In genomic region chr12:132084681-132085635, GRCh38 we compare ENCODE assay signal across 1 cellular context.
A peak's percentile ranks its signal among the peaks of the same experiment; 100 is the strongest.
TF ChIP-seq lines count a peak whose summit lies in the region.

No MANE protein-coding gene starts in this region.

TF ChIP-seq in HepG2, 621 proteins besides CTCF, POLR2A, EP300 and RAD21 (continues in another document):
- TF ChIP-seq ZSCAN5A (CRISPR knock-in tag; IDR thresholded peaks at IDR 0.05; ENCODE audit: borderline replicate concordance) = peak; percentile 24; the same call in 1 of the 2 replicates
- TF ChIP-seq, protein P1, sequence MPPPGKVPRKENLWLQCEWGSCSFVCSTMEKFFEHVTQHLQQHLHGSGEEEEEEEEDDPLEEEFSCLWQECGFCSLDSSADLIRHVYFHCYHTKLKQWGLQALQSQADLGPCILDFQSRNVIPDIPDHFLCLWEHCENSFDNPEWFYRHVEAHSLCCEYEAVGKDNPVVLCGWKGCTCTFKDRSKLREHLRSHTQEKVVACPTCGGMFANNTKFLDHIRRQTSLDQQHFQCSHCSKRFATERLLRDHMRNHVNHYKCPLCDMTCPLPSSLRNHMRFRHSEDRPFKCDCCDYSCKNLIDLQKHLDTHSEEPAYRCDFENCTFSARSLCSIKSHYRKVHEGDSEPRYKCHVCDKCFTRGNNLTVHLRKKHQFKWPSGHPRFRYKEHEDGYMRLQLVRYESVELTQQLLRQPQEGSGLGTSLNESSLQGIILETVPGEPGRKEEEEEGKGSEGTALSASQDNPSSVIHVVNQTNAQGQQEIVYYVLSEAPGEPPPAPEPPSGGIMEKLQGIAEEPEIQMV (CRISPR knock-in tag; IDR thresholded peaks at IDR 0.05; ENCODE audit: low read depth) = peak; percentile 61; the same call in 1 of the 2 replicates
- no peak for TF ChIP-seq STAG1 (CRISPR knock-in tag; IDR thresholded peaks at IDR 0.05)
- peak; percentile 57 to 66; a peak in 1 of 4 replicates for TF ChIP-seq HMGXB4 (CRISPR knock-in tag; IDR thresholded peaks at IDR 0.05; ENCODE audit: borderline replicate concordance in 1 of 2, low read depth in 1 of 2)
- no peak for TF ChIP-seq HNRNPUL1 (IDR thresholded peaks at IDR 0.05; ENCODE audit: low read depth, low read length)
- 0 out of 2 replicates have a peak, but pooled peaks have one; percentile 52 for TF ChIP-seq MEIS1 (CRISPR knock-in tag; IDR thresholded peaks at IDR 0.05; ENCODE audit: borderline replicate concordance)
- 0 out of 2 replicates have a peak, but pooled peaks have one; percentile 30 for TF ChIP-seq ZNF142 (CRISPR knock-in tag; IDR thresholded peaks at IDR 0.05)
- no peak for TF ChIP-seq MTF2 (CRISPR knock-in tag; IDR thresholded peaks at IDR 0.05; ENCODE audit: borderline replicate concordance)
- TF ChIP-seq ZNF280B (CRISPR knock-in tag; IDR thresholded peaks at IDR 0.05; ENCODE audit: borderline replicate concordance) = 0 out of 2 replicates have a peak, but pooled peaks have one; percentile 39
- no peak for TF ChIP-seq ZNF747 (CRISPR knock-in tag; IDR thresholded peaks at IDR 0.05; ENCODE audit: borderline replicate concordance)
- TF ChIP-seq MNT (IDR thresholded peaks at IDR 0.05) = peak; percentile 38; the same call in 1 of the 2 replicates
- TF ChIP-seq ZNF501 (CRISPR knock-in tag; IDR thresholded peaks at IDR 0.05) = peak; percentile 85
- TF ChIP-seq ZNF205 (CRISPR knock-in tag; IDR thresholded peaks at IDR 0.05) = no peak; the same call in 1 of the 2 replicates
- no peak for TF ChIP-seq ZNF382 (CRISPR knock-in tag; IDR thresholded peaks at IDR 0.05; ENCODE audit: borderline replicate concordance)
- TF ChIP-seq, protein P2, sequence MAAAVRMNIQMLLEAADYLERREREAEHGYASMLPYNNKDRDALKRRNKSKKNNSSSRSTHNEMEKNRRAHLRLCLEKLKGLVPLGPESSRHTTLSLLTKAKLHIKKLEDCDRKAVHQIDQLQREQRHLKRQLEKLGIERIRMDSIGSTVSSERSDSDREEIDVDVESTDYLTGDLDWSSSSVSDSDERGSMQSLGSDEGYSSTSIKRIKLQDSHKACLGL (CRISPR knock-in tag; IDR thresholded peaks at IDR 0.05) = peak; percentile 76; the same call in 1 of the 2 replicates
- TF ChIP-seq MXD3 (CRISPR knock-in tag; IDR thresholded peaks at IDR 0.05) = no peak
- peak; percentile 98 for TF ChIP-seq RXRA (CRISPR knock-in tag; IDR thresholded peaks at IDR 0.05)
- 0 out of 2 replicates have a peak, but pooled peaks have one; percentile 44 for TF ChIP-seq ATF5 (CRISPR knock-in tag; IDR thresholded peaks at IDR 0.05; ENCODE audit: low read depth)
- 0 out of 2 replicates have a peak, but pooled peaks have one; percentile 39 for TF ChIP-seq GABPB1 (CRISPR knock-in tag; IDR thresholded peaks at IDR 0.05)
- TF ChIP-seq RBFOX2 (IDR thresholded peaks at IDR 0.05; ENCODE audit: low read depth, low read length) = peak; percentile 58; the same call in 1 of the 2 replicates
- peak; percentile 79; the same call in 1 of the 2 replicates for TF ChIP-seq KDM2A (CRISPR knock-in tag; IDR thresholded peaks at IDR 0.05; ENCODE audit: borderline replicate concordance, low read depth)
- TF ChIP-seq ZNF567 (CRISPR knock-in tag; IDR thresholded peaks at IDR 0.05; ENCODE audit: borderline replicate concordance) = no peak
- TF ChIP-seq ZNF235 (CRISPR knock-in tag; IDR thresholded peaks at IDR 0.05; ENCODE audit: borderline replicate concordance) = no peak
- peak; percentile 85 for TF ChIP-seq TBL1XR1 (IDR thresholded peaks at IDR 0.05; ENCODE audit: borderline replicate concordance, low read length, partially characterized antibody)
- peak; percentile 79; the same call in 1 of the 2 replicates for TF ChIP-seq ZFP36L1 (CRISPR knock-in tag; IDR thresholded peaks at IDR 0.05)
- no peak for TF ChIP-seq ZNF558 (CRISPR knock-in tag; IDR thresholded peaks at IDR 0.05; ENCODE audit: borderline replicate concordance)
- peak; percentile 93 for TF ChIP-seq ZNF687 (CRISPR knock-in tag; IDR thresholded peaks at IDR 0.05)
- TF ChIP-seq MAFF (IDR thresholded peaks at IDR 0.05; ENCODE audit: low read depth, low read length) = no peak
- peak; percentile 70 for TF ChIP-seq ZNF350 (CRISPR knock-in tag; IDR thresholded peaks at IDR 0.05; ENCODE audit: borderline replicate concordance, low read depth)
- 0 out of 2 replicates have a peak, but pooled peaks have one; percentile 66 for TF ChIP-seq ZNF841 (CRISPR knock-in tag; IDR thresholded peaks at IDR 0.05; ENCODE audit: borderline replicate concordance)
- TF ChIP-seq BHLHE40 (IDR thresholded peaks at IDR 0.05; ENCODE audit: low read length) = peak; percentile 99
- TF ChIP-seq ZNF468 (CRISPR knock-in tag; IDR thresholded peaks at IDR 0.05) = 0 out of 2 replicates have a peak, but pooled peaks have one; percentile 24
- TF ChIP-seq TBX3 (IDR thresholded peaks at IDR 0.05; ENCODE audit: borderline replicate concordance) = peak; percentile 62; the same call in 1 of the 2 replicates
